Comparison of ENCODE assay signal across 30 cellular contexts in the genomic region with DNA sequence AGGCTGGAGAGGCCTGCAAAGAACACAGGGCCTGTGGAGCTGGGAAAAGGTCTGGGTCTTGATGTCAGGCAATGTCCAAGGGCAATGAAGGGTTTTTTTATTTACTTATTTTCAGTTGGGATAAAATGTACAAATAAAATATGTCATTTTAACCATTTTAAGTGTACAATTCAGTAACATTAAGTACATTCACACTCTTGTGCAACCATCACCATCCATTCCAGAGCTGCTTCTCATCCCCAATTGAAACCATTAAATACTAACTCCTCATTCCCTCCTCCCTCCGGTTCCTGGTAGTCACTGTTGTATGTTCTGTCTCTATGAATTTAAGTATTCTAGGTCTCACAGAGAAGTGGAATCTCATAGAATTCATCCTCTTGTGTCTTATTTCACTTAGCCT.
DNase-seq lines count a peak whose midpoint lies in the region; ATAC-seq, FAIRE-seq and TF ChIP-seq lines count a peak whose summit lies in the region.
"Had no signal": no experiment of that assay in that cellular context is flagged by ENCODE, and none has a peak within 500 bp of the region (broad histone marks: within the 10 kb centered on the region; RNA-seq: fewer than 3 reads in every experiment).

No MANE protein-coding gene starts in this region.

- no peak overlapping the region for H3K27ac Mint-ChIP-seq in activated T-cell treated with anti-CD3 and anti-CD28 coated beads, Interleukin-2, amount 50 U/mL, for 72 hours
- no peak overlapping the region for H3K27ac Mint-ChIP-seq in type B pancreatic cell
- H3K27ac Mint-ChIP-seq: activated CD4-positive, alpha-beta memory T cell treated with anti-CD3 and anti-CD28 coated beads, Interleukin-2, amount 10 ng/mL, durations not matched to agents 7 days and 5 days; activated naive CD4-positive, alpha-beta T cell treated with anti-CD3 and anti-CD28 coated beads, Interleukin-2, amount 50 U/mL, for 24 hours; activated T-helper 2 cell treated with anti-CD3 and anti-CD28 coated beads, Interferon-gamma antibody, Interleukin-2, Interleukin-4, amounts not matched to agents 10 μg/mL and 5 μg/mL and 100 μg/mL, durations not matched to agents 14 hours and 24 hours and 36 hours; progenitor cell of endocrine pancreas; stimulated activated naive CD8-positive, alpha-beta T cell treated with anti-CD3 and anti-CD28 coated beads, Interleukin-15, Interleukin-2, amounts not matched to agents 100 ng/mL and 50 ng/mL, for 24 hours had no signal

- peaks cover 22% of the 10 kb centered on the region for H3K4me1 ChIP-seq in A549
- H3K4me1 ChIP-seq in IMR-90 (ENCODE audit: control insufficient read depth, insufficient read depth, low read length): peaks cover 4% of the 10 kb centered on the region; the same call in 1 of the 2 replicates
- no peaks in the 10 kb centered on the region for H3K4me1 ChIP-seq in esophagus muscularis mucosa

- WGBS in A549 (ENCODE audit: missing lambda C conversion rate): 81% methylated on average over 1 of the region's 1 CpG
- no CpG with 5 or more reads among the region's 1 CpG for WGBS in IMR-90 (ENCODE audit: extremely low coverage in 2 of 2, insufficient read length in 1 of 2), 2 experiments
- WGBS in esophagus muscularis mucosa: 96% methylated on average over 1 of the region's 1 CpG

- H3K27me3 ChIP-seq in IMR-90 (ENCODE audit: control insufficient read depth, insufficient read depth, low read length): no peaks in the 10 kb centered on the region
- H3K27me3 ChIP-seq in bronchial epithelial cell (ENCODE audit: control insufficient read depth, insufficient read depth, low read length): no peaks in the 10 kb centered on the region
- no peaks in the 10 kb centered on the region for H3K27me3 ChIP-seq in esophagus muscularis mucosa
- H3K27me3 ChIP-seq: MG63 had no signal

- no peak overlapping the region for H3K23ac ChIP-seq in IMR-90 (ENCODE audit: low read depth, low read length)

- H3K79me1 ChIP-seq in IMR-90 (ENCODE audit: low read depth in 1 of 2, low read length in 2 of 2): no peaks in the 10 kb centered on the region

- peak overlapping the region; percentile 63; the same call in 1 of the 2 replicates for H2BK120ac ChIP-seq in IMR-90 (ENCODE audit: low read depth, low read length)

- peaks cover 27% of the 10 kb centered on the region for H3K4me1 Mint-ChIP-seq in activated T-cell treated with anti-CD3 and anti-CD28 coated beads, Interleukin-2, amount 50 U/mL, for 72 hours (ENCODE audit: low read depth)
- H3K4me1 Mint-ChIP-seq in type B pancreatic cell (ENCODE audit: unreplicated experiment): peaks cover 12% of the 10 kb centered on the region
- H3K4me1 Mint-ChIP-seq: activated CD4-positive, alpha-beta memory T cell treated with anti-CD3 and anti-CD28 coated beads, Interleukin-2, amount 10 ng/mL, durations not matched to agents 7 days and 5 days; activated naive CD4-positive, alpha-beta T cell treated with anti-CD3 and anti-CD28 coated beads, Interleukin-2, amount 50 U/mL, for 24 hours had no signal

- peak overlapping the region; percentile 57; the same call in 1 of the 2 replicates for H4K91ac ChIP-seq in IMR-90 (ENCODE audit: insufficient read depth, low read depth, low read length)

- H3K14ac ChIP-seq in IMR-90 (replicated peaks; ENCODE audit: low read depth, low read length): no peak overlapping the region; the same call in 1 of the 2 replicates

- no peak for DNase-seq in A549 (ENCODE audit: low read depth in 1 of 2, low spot score in 1 of 2)
- DNase-seq in IMR-90: peak; percentile 43
- peak; percentile 52 for DNase-seq in bronchial epithelial cell (ENCODE audit: low read depth)
- DNase-seq in fibroblast of the aortic adventitia (ENCODE audit: low read depth): peak; percentile 19
- DNase-seq in kidney glomerular epithelial cell (lab: John Stamatoyannopoulos, UW): no peak
- no peak for DNase-seq in activated T-cell treated with anti-CD3 and anti-CD28 coated beads, Interleukin-2, amount 50 U/mL, for 72 hours
- no peak for DNase-seq in esophagus muscularis mucosa (ENCODE audit: extremely low spot score)
- no peak for DNase-seq in type B pancreatic cell (ENCODE audit: extremely low spot score, unreplicated experiment)
- DNase-seq: 8988T; activated CD4-positive, alpha-beta memory T cell treated with anti-CD3 and anti-CD28 coated beads, Interleukin-2, amount 10 ng/mL, durations not matched to agents 7 days and 5 days; activated CD8-positive, alpha-beta memory T cell treated with anti-CD3 and anti-CD28 coated beads, Interleukin-2, amount 50 U/mL, for 48 hours; aorta; COR-L47; DMS79; left colon; MG63; NCI-H2029 treated with DMSO at 0.1 percent for 48 hours; NCI-H526 treated with DMSO at 0.1 percent for 48 hours; T-helper 1 cell had no signal

- intact Hi-C loops in IMR-90 (cut with micrococcal nuclease): no loop called here
- intact Hi-C loops in esophagus muscularis mucosa (cut with DNase I): no loop called here

- peak overlapping the region; percentile 41 to 60; a peak in 2 of 4 replicates for H4K8ac ChIP-seq in IMR-90 (ENCODE audit: low read depth in 2 of 2, low read length in 2 of 2)

- dilution Hi-C loops in IMR-90 (cut with HindIII; ENCODE audit: low sequenced_read_pairs, unreplicated experiment): no loop called here

- no peaks in the 10 kb centered on the region for H3K9me3 Mint-ChIP-seq in activated T-cell treated with anti-CD3 and anti-CD28 coated beads, Interleukin-2, amount 50 U/mL, for 72 hours
- H3K9me3 Mint-ChIP-seq in type B pancreatic cell: peaks cover 9% of the 10 kb centered on the region
- H3K9me3 Mint-ChIP-seq: activated CD4-positive, alpha-beta memory T cell treated with anti-CD3 and anti-CD28 coated beads, Interleukin-2, amount 10 ng/mL, durations not matched to agents 7 days and 5 days; activated naive CD4-positive, alpha-beta T cell treated with anti-CD3 and anti-CD28 coated beads, Interleukin-2, amount 50 U/mL, for 24 hours; activated T-helper 2 cell treated with anti-CD3 and anti-CD28 coated beads, Interferon-gamma antibody, Interleukin-2, Interleukin-4, amounts not matched to agents 10 μg/mL and 5 μg/mL and 100 μg/mL, durations not matched to agents 14 hours and 24 hours and 36 hours; stimulated activated naive CD8-positive, alpha-beta T cell treated with anti-CD3 and anti-CD28 coated beads, Interleukin-15, Interleukin-2, amounts not matched to agents 100 ng/mL and 50 ng/mL, for 24 hours had no signal

- no peak for TF ChIP-seq POLR2A in A549 (IDR thresholded peaks at IDR 0.05; ENCODE audit: low read length)
- no peak for TF ChIP-seq POLR2A in IMR-90 (IDR thresholded peaks at IDR 0.05; ENCODE audit: low read depth, low read length)
- no peak for TF ChIP-seq POLR2A in esophagus muscularis mucosa (IDR thresholded peaks at IDR 0.05; ENCODE audit: low read depth)

- H4K20me1 ChIP-seq in IMR-90 (ENCODE audit: insufficient read depth, low read length): no peaks in the 10 kb centered on the region

- H3K4ac ChIP-seq in IMR-90 (ENCODE audit: low read depth, low read length): peak overlapping the region; percentile 40; the same call in 1 of the 2 replicates

- no peak overlapping the region; the same call in 2 of the 3 replicates for H3K4me2 ChIP-seq in A549
- no peak overlapping the region for H3K4me2 ChIP-seq in IMR-90 (ENCODE audit: low read depth, low read length)

- H2AK9ac ChIP-seq in IMR-90 (replicated peaks; ENCODE audit: low read depth, low read length, poor library complexity): no peak overlapping the region

- H3K9me3 ChIP-seq in A549 (0 out of 3 replicates have a peak, but pooled peaks cover 4% of the 10 kb centered on the region), IMR-90 (ENCODE audit: control insufficient read depth, insufficient read depth, low read length) (no peaks in the 10 kb centered on the region), esophagus muscularis mucosa (no peaks in the 10 kb centered on the region)
- H3K9me3 ChIP-seq: MG63, thoracic aorta had no signal

- H3K9me1 ChIP-seq in IMR-90 (ENCODE audit: insufficient read depth, low read length): 0 out of 2 replicates have a peak, but pooled peaks cover 3% of the 10 kb centered on the region

- POLR2A ChIA-PET in A549 (lab: Yijun Ruan, JAX): no interaction called here
- POLR2A ChIA-PET in IMR-90 (lab: Charles Lee; ENCODE audit: unreplicated experiment): interaction anchor here (0.5 kb wide), 1 partner anchor 443 kb away, joined by 3 read pairs; no protein-coding TSS in a partner anchor

- FAIRE-seq in A549 (lab: Jason Lieb, UNC): peak; percentile 59
- no peak for FAIRE-seq in bronchial epithelial cell (lab: Jason Lieb, UNC)
- FAIRE-seq: frontal cortex, GM19239, TTC549 had no signal

- in situ Hi-C loops in IMR-90 (cut with MboI; ENCODE audit: low sequenced_read_pairs): no loop called here

- TF ChIP-seq CTCF in A549 (IDR thresholded peaks at IDR 0.05): no peak
- no peak for TF ChIP-seq CTCF in IMR-90 (conservative IDR thresholded peaks at IDR 0.05; ENCODE audit: low read depth, low read length)
- TF ChIP-seq CTCF in bronchial epithelial cell (IDR thresholded peaks at IDR 0.05; ENCODE audit: insufficient read depth, low read length, severe bottlenecking): no peak
- no peak for TF ChIP-seq CTCF in fibroblast of the aortic adventitia (IDR thresholded peaks at IDR 0.05; ENCODE audit: insufficient read depth, low read length)
- no peak for TF ChIP-seq CTCF in esophagus muscularis mucosa (IDR thresholded peaks at IDR 0.05)
- TF ChIP-seq CTCF in type B pancreatic cell (conservative IDR thresholded peaks at IDR 0.05): no peak

- no peak for TF ChIP-seq EP300 in A549 (IDR thresholded peaks at IDR 0.05)
- TF ChIP-seq EP300 in esophagus muscularis mucosa (IDR thresholded peaks at IDR 0.05): no peak

- ATAC-seq in A549: no peak
- ATAC-seq in IMR-90 (ENCODE audit: low read depth): peak; percentile 46
- ATAC-seq in activated T-cell treated with anti-CD3 and anti-CD28 coated beads, Interleukin-2, amount 50 U/mL, for 72 hours (replicated peaks in 1 of 2): no peak
- ATAC-seq: activated CD4-positive, CD25-positive, alpha-beta regulatory T cell treated with anti-CD3 and anti-CD28 coated beads, Interleukin-2, amount 50 U/mL, for 24 hours; HCT116; left colon; sciatic nerve had no signal

- TF ChIP-seq RAD21 in A549 (conservative IDR thresholded peaks at IDR 0.05 in 1 of 2, IDR thresholded peaks at IDR 0.05 in 1 of 2) (no peak), IMR-90 (IDR thresholded peaks at IDR 0.05; ENCODE audit: low read length) (no peak)

- no peak overlapping the region for H3K4me3 Mint-ChIP-seq in activated T-cell treated with anti-CD3 and anti-CD28 coated beads, Interleukin-2, amount 50 U/mL, for 72 hours
- H3K4me3 Mint-ChIP-seq in type B pancreatic cell: no peak overlapping the region
- H3K4me3 Mint-ChIP-seq: activated CD4-positive, alpha-beta memory T cell treated with anti-CD3 and anti-CD28 coated beads, Interleukin-2, amount 10 ng/mL, durations not matched to agents 7 days and 5 days; activated naive CD4-positive, alpha-beta T cell treated with anti-CD3 and anti-CD28 coated beads, Interleukin-2, amount 50 U/mL, for 24 hours; stimulated activated naive CD8-positive, alpha-beta T cell treated with anti-CD3 and anti-CD28 coated beads, Interleukin-15, Interleukin-2, amounts not matched to agents 100 ng/mL and 50 ng/mL, for 24 hours had no signal

- H3K27ac ChIP-seq in A549: peak overlapping the region; percentile 59; a peak in 4 of 6 replicates
- H3K27ac ChIP-seq in IMR-90 (ENCODE audit: insufficient read depth, low read length): no peak overlapping the region; the same call in 1 of the 2 replicates
- no peak overlapping the region for H3K27ac ChIP-seq in esophagus muscularis mucosa (replicated peaks in 1 of 4)
- H3K27ac ChIP-seq: thoracic aorta had no signal

- peak overlapping the region; percentile 2; the same call in 1 of the 2 replicates for H2BK20ac ChIP-seq in IMR-90 (ENCODE audit: low read depth, low read length)

- H3K18ac ChIP-seq in IMR-90 (ENCODE audit: low read depth, low read length): peak overlapping the region; percentile 25; the same call in 1 of the 2 replicates

- peak overlapping the region; percentile 21 for H2BK5ac ChIP-seq in IMR-90 (ENCODE audit: low read depth, low read length, poor library complexity, severe bottlenecking)

- no peak overlapping the region for H3K9ac ChIP-seq in IMR-90 (ENCODE audit: low read depth, low read length)

- H2BK15ac ChIP-seq in IMR-90 (ENCODE audit: low read depth, low read length): peak overlapping the region; percentile 50; the same call in 1 of the 3 replicates

- BruUV-seq in IMR-90 (replicated peaks; lab: Mats Ljungman, UMichigan): no TSS peak

- H3K4me3 ChIP-seq in A549: no peak overlapping the region
- no peak overlapping the region for H3K4me3 ChIP-seq in IMR-90 (ENCODE audit: insufficient read depth, low read depth, low read length)
- H3K4me3 ChIP-seq in bronchial epithelial cell (ENCODE audit: low read depth, low read length): no peak overlapping the region
- no peak overlapping the region for H3K4me3 ChIP-seq in fibroblast of the aortic adventitia (ENCODE audit: low read depth, low read length)
- no peak overlapping the region for H3K4me3 ChIP-seq in esophagus muscularis mucosa
- H3K4me3 ChIP-seq: MG63, thoracic aorta had no signal

- H3K36me3 Mint-ChIP-seq in activated T-cell treated with anti-CD3 and anti-CD28 coated beads, Interleukin-2, amount 50 U/mL, for 72 hours (ENCODE audit: insufficient read depth in 2 of 2): no peaks in the 10 kb centered on the region
- no peaks in the 10 kb centered on the region for H3K36me3 Mint-ChIP-seq in type B pancreatic cell
- H3K36me3 Mint-ChIP-seq: activated naive CD4-positive, alpha-beta T cell treated with anti-CD3 and anti-CD28 coated beads, Interleukin-2, amount 50 U/mL, for 24 hours had no signal

- H3K56ac ChIP-seq in IMR-90 (ENCODE audit: extremely low read depth, insufficient read depth, low read length): no peak overlapping the region

- 0 out of 2 replicates have a peak overlapping the region, but pooled peaks have one; percentile 13 for H2AK5ac ChIP-seq in IMR-90 (ENCODE audit: low read depth, low read length)

- no peaks in the 10 kb centered on the region for H3K27me3 Mint-ChIP-seq in activated T-cell treated with anti-CD3 and anti-CD28 coated beads, Interleukin-2, amount 50 U/mL, for 72 hours (ENCODE audit: low read depth)
- peaks cover 2% of the 10 kb centered on the region for H3K27me3 Mint-ChIP-seq in type B pancreatic cell
- H3K27me3 Mint-ChIP-seq: activated CD4-positive, alpha-beta memory T cell treated with anti-CD3 and anti-CD28 coated beads, Interleukin-2, amount 10 ng/mL, durations not matched to agents 7 days and 5 days; stimulated activated naive CD8-positive, alpha-beta T cell treated with anti-CD3 and anti-CD28 coated beads, Interleukin-15, Interleukin-2, amounts not matched to agents 100 ng/mL and 50 ng/mL, for 24 hours had no signal

- H2AFZ ChIP-seq in IMR-90 (replicated peaks; ENCODE audit: low read length, poor library complexity): no peak overlapping the region

- no peaks in the 10 kb centered on the region for H3K36me3 ChIP-seq in IMR-90 (ENCODE audit: control insufficient read depth, insufficient read depth, low read length)
- no peaks in the 10 kb centered on the region for H3K36me3 ChIP-seq in bronchial epithelial cell (ENCODE audit: control insufficient read depth, insufficient read depth, low read length)
- H3K36me3 ChIP-seq in esophagus muscularis mucosa: no peaks in the 10 kb centered on the region
- H3K36me3 ChIP-seq: MG63, thoracic aorta had no signal

- CTCF ChIA-PET in A549 (lab: Yijun Ruan, JAX): interaction anchor here (1.4 to 1.7 kb wide), 2 partner anchors 8 to 15 kb away, joined by 4 to 8 read pairs; no protein-coding TSS in a partner anchor
- CTCF ChIA-PET in IMR-90 (lab: Yijun Ruan, JAX): no interaction called here

- peak overlapping the region; percentile 4; the same call in 1 of the 2 replicates for H4K5ac ChIP-seq in IMR-90 (ENCODE audit: low read depth, low read length)

Comparison
In these comparisons a context has a peak if more than half of its experiments do, and no peak if none do; other contexts are left out.
1. DNase-seq: peak in IMR-90 (single experiment), bronchial epithelial cell (single experiment) and fibroblast of the aortic adventitia (single experiment); none in A549 (0 of 2), kidney glomerular epithelial cell (single experiment), activated T-cell treated with anti-CD3 and anti-CD28 coated beads, Interleukin-2, amount 50 U/mL, for 72 hours (0 of 2), esophagus muscularis mucosa (single experiment) and type B pancreatic cell (single experiment).
2. H3K27ac ChIP-seq: peak in A549 (2 of 2); none in IMR-90 (single experiment) and esophagus muscularis mucosa (0 of 4).